9 cellular contexts compared by ENCODE assay signal in genomic region chr3:194691481-194692281, GRCh38. TPM values are rescaled to one million over a fixed set of nuclear protein-coding genes. Genes with fewer than 3 reads are reported as not detected.
DNase-seq lines count a peak whose midpoint lies in the region; ATAC-seq and FAIRE-seq lines count a peak whose summit lies in the region.
"Had no signal": no experiment of that assay in that cellular context is flagged by ENCODE, and none has a peak within 500 bp of the region (broad histone marks: within the 10 kb centered on the region; RNA-seq: fewer than 3 reads in every experiment).

No MANE protein-coding gene starts in this region.

- ATAC-seq in GM18907 (IDR thresholded peaks at IDR 0.05; ENCODE audit: unreplicated experiment) = peak; percentile 74
- peak; percentile 35 for ATAC-seq in HG02970 (IDR thresholded peaks at IDR 0.05; ENCODE audit: low FRiP score, unreplicated experiment)
- ATAC-seq: naive thymus-derived CD4-positive, alpha-beta T cell had no signal

- H3K36me3 ChIP-seq in H7 (replicated peaks; ENCODE audit: control insufficient read depth, insufficient read depth, low read length) = no peaks in the 10 kb centered on the region

- H3K27me3 Mint-ChIP-seq in activated naive CD4-positive, alpha-beta T cell treated with anti-CD3 and anti-CD28 coated beads for 36 hours (ENCODE audit: low read depth) = peaks cover 12% of the 10 kb centered on the region

- peaks cover 9% of the 10 kb centered on the region for H3K27me3 ChIP-seq in H7 (ENCODE audit: control insufficient read depth, insufficient read depth, low read length)

- DNase-seq in NCI-H526 treated with DMSO at 0.1 percent for 48 hours (lab: John Stamatoyannopoulos, UW) = peak; percentile 80
- peak; percentile 36 for DNase-seq in posterior vena cava (ENCODE audit: low spot score)
- DNase-seq in foreskin melanocyte = no peak
- DNase-seq in urothelium cell line (ENCODE audit: low spot score) = no peak
- no peak for DNase-seq in H7
- DNase-seq in activated naive CD4-positive, alpha-beta T cell treated with anti-CD3 and anti-CD28 coated beads for 36 hours = no peak
- DNase-seq: naive thymus-derived CD4-positive, alpha-beta T cell had no signal

- H3K27ac Mint-ChIP-seq in activated naive CD4-positive, alpha-beta T cell treated with anti-CD3 and anti-CD28 coated beads for 36 hours = no peak overlapping the region
- H3K27ac Mint-ChIP-seq: naive thymus-derived CD4-positive, alpha-beta T cell had no signal

- H3K9me3 Mint-ChIP-seq in activated naive CD4-positive, alpha-beta T cell treated with anti-CD3 and anti-CD28 coated beads for 36 hours = no peaks in the 10 kb centered on the region
- H3K9me3 Mint-ChIP-seq: naive thymus-derived CD4-positive, alpha-beta T cell had no signal

- intact Hi-C loops in posterior vena cava (cut with DNase I) = no loop called here
- intact Hi-C loops in activated naive CD4-positive, alpha-beta T cell treated with anti-CD3 and anti-CD28 coated beads for 36 hours (cut with micrococcal nuclease) = no loop called here

- no peak overlapping the region for H3K4me3 ChIP-seq in H7 (ENCODE audit: insufficient read depth, low read depth, low read length)

- H3K4me1 Mint-ChIP-seq in activated naive CD4-positive, alpha-beta T cell treated with anti-CD3 and anti-CD28 coated beads for 36 hours (ENCODE audit: low read depth) = peaks cover 26% of the 10 kb centered on the region

- H3K4me3 Mint-ChIP-seq in activated naive CD4-positive, alpha-beta T cell treated with anti-CD3 and anti-CD28 coated beads for 36 hours = no peak overlapping the region
- H3K4me3 Mint-ChIP-seq: naive thymus-derived CD4-positive, alpha-beta T cell had no signal

- FAIRE-seq in urothelium cell line (lab: Jason Lieb, UNC) = no peak

- H3K36me3 Mint-ChIP-seq in activated naive CD4-positive, alpha-beta T cell treated with anti-CD3 and anti-CD28 coated beads for 36 hours (ENCODE audit: low read depth) = no peaks in the 10 kb centered on the region
- H3K36me3 Mint-ChIP-seq: naive thymus-derived CD4-positive, alpha-beta T cell had no signal

- CTCF ChIA-PET in activated naive CD4-positive, alpha-beta T cell treated with anti-CD3 and anti-CD28 coated beads for 36 hours (lab: Charles Lee) = no interaction called here

RNA-seq across cellular contexts. Expression of gene FAM43A, which starts 6.0 kb away (rescaled TPM):
- 10 to 100 TPM; 11.4 to 12.4 TPM for total RNA-seq in posterior vena cava
- 5.0 and 5.5 TPM in 2 replicates for total RNA-seq in H7 (2014; rRNA removed; shearing (Covaris generic))
- 1 to 10 TPM; 1.4 to 1.6 TPM for total RNA-seq in activated naive CD4-positive, alpha-beta T cell treated with anti-CD3 and anti-CD28 coated beads for 36 hours

RNA-seq across cellular contexts. Expression of gene LSG1, which starts 19.7 kb away (rescaled TPM):
- total RNA-seq in posterior vena cava = 10 to 100 TPM; 20.7 to 28.5 TPM
- 47.1 and 51.1 TPM in 2 replicates for total RNA-seq in H7 (2014; rRNA removed; shearing (Covaris generic))
- total RNA-seq in activated naive CD4-positive, alpha-beta T cell treated with anti-CD3 and anti-CD28 coated beads for 36 hours = 10 to 100 TPM; 26.4 to 27.0 TPM

RNA-seq across cellular contexts. Expression of gene TMEM44, which starts 58.5 kb away (rescaled TPM):
- total RNA-seq in posterior vena cava = 1 to 10 TPM; 9.2 to 9.4 TPM
- 5.4 and 9.8 TPM in 2 replicates for total RNA-seq in H7 (2014; rRNA removed; shearing (Covaris generic))
- 1 to 10 TPM in 1 of 2 experiments, under 1 TPM in 1; 0.93 to 1.7 TPM for total RNA-seq in activated naive CD4-positive, alpha-beta T cell treated with anti-CD3 and anti-CD28 coated beads for 36 hours

Comparison
In these comparisons a context has a peak if more than half of its experiments do, and no peak if none do; other contexts are left out.
1. DNase-seq: peak in NCI-H526 treated with DMSO at 0.1 percent for 48 hours (single experiment) and posterior vena cava (single experiment); none in foreskin melanocyte (single experiment), urothelium cell line (single experiment), H7 (single experiment) and activated naive CD4-positive, alpha-beta T cell treated with anti-CD3 and anti-CD28 coated beads for 36 hours (single experiment).